ENCODE assay signal across 16 cellular contexts in the genomic region with DNA sequence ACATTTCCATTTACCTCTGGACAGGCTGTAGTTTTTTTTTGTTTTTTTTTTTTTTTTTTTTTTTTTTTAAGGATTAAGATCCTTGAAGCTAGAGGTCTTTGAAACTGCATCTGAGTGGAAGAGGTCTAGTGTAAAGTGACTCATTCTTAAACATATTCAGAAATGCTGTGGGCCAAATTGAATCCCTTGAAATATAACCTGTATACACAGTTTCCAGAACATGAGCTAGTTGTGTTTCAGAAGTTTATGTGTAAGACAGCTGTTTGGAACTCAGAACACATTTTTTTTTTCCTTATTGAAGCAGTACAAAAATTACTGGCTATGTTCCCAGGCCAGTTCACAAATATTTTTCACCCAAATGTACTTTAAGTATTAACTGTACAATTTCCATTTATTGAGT.
A peak's percentile ranks its signal among the peaks of the same experiment; 100 is the strongest.
DNase-seq lines count a peak whose midpoint lies in the region; FAIRE-seq and TF ChIP-seq lines count a peak whose summit lies in the region.
"Had no signal": no experiment of that assay in that cellular context is flagged by ENCODE, and none has a peak within 500 bp of the region (broad histone marks: within the 10 kb centered on the region; RNA-seq: fewer than 3 reads in every experiment).

No MANE protein-coding gene starts in this region.

- H3K4me3 Mint-ChIP-seq in type B pancreatic cell = no peak overlapping the region

- H3K36me3 ChIP-seq in HEK293 (ENCODE audit: control insufficient read depth in 2 of 2, insufficient read depth in 1 of 2, low read length in 2 of 2) (no peaks in the 10 kb centered on the region), endothelial cell of umbilical vein (ENCODE audit: control insufficient read depth in 2 of 2, extremely low read depth in 1 of 2, insufficient read depth in 2 of 2, low read length in 2 of 2) (no peaks in the 10 kb centered on the region), mesenchymal stem cell (ENCODE audit: control insufficient read depth in 1 of 2, insufficient read depth in 2 of 2, low read depth in 1 of 2, low read length in 2 of 2) (no peaks in the 10 kb centered on the region)
- H3K36me3 ChIP-seq: BE2C had no signal

- POLR2A ChIA-PET in HEK293 (lab: Yijun Ruan, JAX) (no interaction called here), endothelial cell of umbilical vein (lab: Charles Lee) (no interaction called here)

- no peaks in the 10 kb centered on the region for H3K79me2 ChIP-seq in endothelial cell of umbilical vein (ENCODE audit: control insufficient read depth, insufficient read depth, low read length)

- no peaks in the 10 kb centered on the region for H4K20me1 ChIP-seq in endothelial cell of umbilical vein (replicated peaks; ENCODE audit: control insufficient read depth, extremely low read depth, insufficient read depth, low read length)

- peaks cover 33% of the 10 kb centered on the region for H3K4me1 Mint-ChIP-seq in type B pancreatic cell (ENCODE audit: unreplicated experiment)

- H3K27me3 Mint-ChIP-seq in type B pancreatic cell = no peaks in the 10 kb centered on the region

- no peak overlapping the region for H2BK15ac ChIP-seq in mesenchymal stem cell (ENCODE audit: low read depth, poor library complexity, severe bottlenecking)

- no peak overlapping the region for H3K18ac ChIP-seq in mesenchymal stem cell (ENCODE audit: low read depth in 1 of 2, low read length in 2 of 2)

- no peak for FAIRE-seq in endothelial cell of umbilical vein (lab: Jason Lieb, UNC)

- TF ChIP-seq CTCF in AG10803 (conservative IDR thresholded peaks at IDR 0.05; ENCODE audit: low read length) = no peak
- no peak for TF ChIP-seq CTCF in HEK293 (tag by site-specific recombination; IDR thresholded peaks at IDR 0.05)
- TF ChIP-seq CTCF in endothelial cell of umbilical vein (IDR thresholded peaks at IDR 0.05; ENCODE audit: extremely low read depth in 1 of 2, insufficient read depth in 1 of 2, low read depth in 1 of 2, low read length in 2 of 2) = no peak
- no peak for TF ChIP-seq CTCF in type B pancreatic cell (conservative IDR thresholded peaks at IDR 0.05)

- H3K9ac ChIP-seq in endothelial cell of umbilical vein (replicated peaks; ENCODE audit: extremely low read depth, insufficient read depth, low read length) (no peak overlapping the region), mesenchymal stem cell (ENCODE audit: low read length) (no peak overlapping the region)

- H2AFZ ChIP-seq in endothelial cell of umbilical vein (ENCODE audit: low read depth, low read length) = no peak overlapping the region
- no peak overlapping the region for H2AFZ ChIP-seq in mesenchymal stem cell (ENCODE audit: low read depth, low read length)

- H3K23ac ChIP-seq in mesenchymal stem cell (ENCODE audit: low read length in 2 of 2) = no peak overlapping the region

- no peak overlapping the region for H2BK5ac ChIP-seq in mesenchymal stem cell (ENCODE audit: low read depth, low read length, poor library complexity, severe bottlenecking)

- H3K4me2 ChIP-seq in endothelial cell of umbilical vein (ENCODE audit: insufficient read depth, low read length) (no peak overlapping the region), mesenchymal stem cell (ENCODE audit: low read length, poor library complexity, severe bottlenecking) (no peak overlapping the region)

- no peak overlapping the region for H2BK120ac ChIP-seq in mesenchymal stem cell (ENCODE audit: low read depth, low read length)

- no peak overlapping the region for H2BK12ac ChIP-seq in mesenchymal stem cell (ENCODE audit: low read length in 2 of 2)

- no TSS peak for BruUV-seq in endothelial cell of umbilical vein (replicated peaks; lab: Mats Ljungman, UMichigan)

- H3K27me3 ChIP-seq in endothelial cell of umbilical vein (ENCODE audit: control insufficient read depth in 2 of 2, insufficient read depth in 2 of 2, low read length in 2 of 2) (no peaks in the 10 kb centered on the region), mesenchymal stem cell (ENCODE audit: control insufficient read depth in 1 of 2, insufficient read depth in 1 of 2, low read length in 2 of 2) (no peaks in the 10 kb centered on the region)
- H3K27me3 ChIP-seq: BE2C had no signal

- H3K4me3 ChIP-seq in AG10803 (ENCODE audit: low read length) (no peak overlapping the region), HEK293 (ENCODE audit: low read depth, low read length) (no peak overlapping the region), endothelial cell of umbilical vein (replicated peaks in 1 of 3; ENCODE audit: insufficient read depth in 1 of 3, low read depth in 1 of 3, low read length in 3 of 3) (no peak overlapping the region), mesenchymal stem cell (ENCODE audit: insufficient read depth in 1 of 2, low read depth in 1 of 2, low read length in 2 of 2) (no peak overlapping the region)
- H3K4me3 ChIP-seq: psoas muscle had no signal

- H3K79me1 ChIP-seq in mesenchymal stem cell (replicated peaks; ENCODE audit: low read length, poor library complexity, severe bottlenecking) = peaks cover 4% of the 10 kb centered on the region

- CTCF ChIA-PET in HEK293 (lab: Yijun Ruan, JAX) (no interaction called here), endothelial cell of umbilical vein (lab: Charles Lee) (interaction anchor here (0.6 to 1.3 kb wide), 3 partner anchors 153 to 189 kb away, joined by 3 read pairs; no protein-coding TSS in a partner anchor)

- H3K9me3 Mint-ChIP-seq in type B pancreatic cell = peaks cover 7% of the 10 kb centered on the region
- H3K9me3 Mint-ChIP-seq: activated T-helper 2 cell treated with anti-CD3 and anti-CD28 coated beads, Interferon-gamma antibody, Interleukin-2, Interleukin-4, amounts not matched to agents 10 μg/mL and 5 μg/mL and 100 μg/mL, durations not matched to agents 14 hours and 24 hours and 36 hours had no signal

- H4K8ac ChIP-seq in mesenchymal stem cell (ENCODE audit: low read length) = no peak overlapping the region

- no peak for TF ChIP-seq POLR2A in endothelial cell of umbilical vein (IDR thresholded peaks at IDR 0.05; ENCODE audit: low read depth, low read length)

- H3K36me3 Mint-ChIP-seq in type B pancreatic cell = peaks cover 10% of the 10 kb centered on the region

- H3K4me1 ChIP-seq in HEK293 (ENCODE audit: control insufficient read depth, insufficient read depth, low read length) = peaks cover 29% of the 10 kb centered on the region
- H3K4me1 ChIP-seq in endothelial cell of umbilical vein (ENCODE audit: control insufficient read depth, extremely low read depth, insufficient read depth, low read length) = peaks cover 9% of the 10 kb centered on the region
- H3K4me1 ChIP-seq in mesenchymal stem cell (ENCODE audit: control insufficient read depth, insufficient read depth, low read depth, low read length) = peaks cover under 1% of the 10 kb centered on the region
- H3K4me1 ChIP-seq: BE2C had no signal

- no peak overlapping the region for H3K27ac ChIP-seq in HEK293 (ENCODE audit: extremely low read depth, low read depth, low read length)
- no peak overlapping the region for H3K27ac ChIP-seq in endothelial cell of umbilical vein (ENCODE audit: insufficient read depth, low read depth, low read length)
- no peak overlapping the region for H3K27ac ChIP-seq in mesenchymal stem cell (ENCODE audit: low read length, poor library complexity, severe bottlenecking)
- H3K27ac ChIP-seq: psoas muscle had no signal

- no peak overlapping the region for H2AK5ac ChIP-seq in mesenchymal stem cell (ENCODE audit: low read length, severe bottlenecking)

- dilution Hi-C loops in endothelial cell of umbilical vein (cut with MboI; ENCODE audit: extremely low pct_ligation_motif_present, low sequenced_read_pairs) = no loop called here

- H3K4ac ChIP-seq in mesenchymal stem cell (ENCODE audit: low read depth in 1 of 2, low read length in 2 of 2) = no peak overlapping the region

- intact Hi-C loops in endothelial cell of umbilical vein (cut with micrococcal nuclease) = no loop called here

- no peaks in the 10 kb centered on the region for H3K9me1 ChIP-seq in endothelial cell of umbilical vein (replicated peaks; ENCODE audit: control insufficient read depth, extremely low read depth, insufficient read depth, low read length)

- H3K27ac Mint-ChIP-seq in type B pancreatic cell = no peak overlapping the region
- H3K27ac Mint-ChIP-seq: activated T-helper 2 cell treated with anti-CD3 and anti-CD28 coated beads, Interferon-gamma antibody, Interleukin-2, Interleukin-4, amounts not matched to agents 10 μg/mL and 5 μg/mL and 100 μg/mL, durations not matched to agents 14 hours and 24 hours and 36 hours had no signal

- H3K9me3 ChIP-seq in HEK293 (ENCODE audit: control insufficient read depth, insufficient read depth, low read depth, low read length) (no peaks in the 10 kb centered on the region), endothelial cell of umbilical vein (replicated peaks; ENCODE audit: control insufficient read depth, insufficient read depth, low read length) (no peaks in the 10 kb centered on the region), mesenchymal stem cell (ENCODE audit: control insufficient read depth, low read length) (no peaks in the 10 kb centered on the region)
- H3K9me3 ChIP-seq: BE2C, psoas muscle had no signal

- DNase-seq in AG10803 (ENCODE audit: low read depth) (peak; percentile 41), endothelial cell of umbilical vein (ENCODE audit: low read depth, low spot score) (peak; percentile 8), mesenchymal stem cell (peak; percentile 16), type B pancreatic cell (ENCODE audit: extremely low spot score, unreplicated experiment) (no peak), NCI-H446 (lab: John Stamatoyannopoulos, UW) (no peak)
- no peak for DNase-seq in stimulated activated CD4-positive, alpha-beta T cell treated with anti-CD3 and anti-CD28 coated beads, Interleukin-4, amount 100 ng/mL, for 24 hours
- DNase-seq in activated effector memory CD4-positive, alpha-beta T cell treated with anti-CD3 and anti-CD28 coated beads, Interleukin-2, amount 50 U/mL, for 16 hours = no peak
- DNase-seq: amygdala, BE2C, DMS79 treated with DMSO at 0.1 percent for 48 hours, left ventricle myocardium superior, NCI-H2029 treated with DMSO at 0.1 percent for 48 hours, NCI-H526, psoas muscle had no signal

- no peak overlapping the region for H4K91ac ChIP-seq in mesenchymal stem cell (ENCODE audit: low read length)

- no peak overlapping the region for H3K14ac ChIP-seq in mesenchymal stem cell (ENCODE audit: low read length in 2 of 2)

TF ChIP-seq in HEK293, 187 proteins besides CTCF, POLR2A, EP300 and RAD21 (continues in another document):
- TF ChIP-seq ZNF707 (tag by site-specific recombination; IDR thresholded peaks at IDR 0.05) = no peak

TF ChIP-seq in endothelial cell of umbilical vein, 7 proteins besides CTCF, POLR2A, EP300 and RAD21 (continues in another document):
- no peak for TF ChIP-seq MAX (IDR thresholded peaks at IDR 0.05; ENCODE audit: insufficient read depth, insufficient read length)
- TF ChIP-seq POLR2AphosphoS5 (IDR thresholded peaks at IDR 0.05; ENCODE audit: insufficient read depth, low read depth, low read length) = no peak
- no peak for TF ChIP-seq MYC (IDR thresholded peaks at IDR 0.05; ENCODE audit: low read depth, low read length)
- no peak for TF ChIP-seq JUN (IDR thresholded peaks at IDR 0.05; ENCODE audit: borderline replicate concordance, insufficient read depth, insufficient read length, low read depth)
- no peak for TF ChIP-seq GATA2 (IDR thresholded peaks at IDR 0.05; ENCODE audit: insufficient read depth, insufficient read length, low read depth, low read length)

Comparison
In these comparisons a context has a peak if more than half of its experiments do, and no peak if none do; other contexts are left out.
1. DNase-seq: peak in AG10803 (single experiment), endothelial cell of umbilical vein (single experiment) and mesenchymal stem cell (single experiment); none in stimulated activated CD4-positive, alpha-beta T cell treated with anti-CD3 and anti-CD28 coated beads, Interleukin-4, amount 100 ng/mL, for 24 hours (single experiment), type B pancreatic cell (single experiment), NCI-H446 (0 of 2) and activated effector memory CD4-positive, alpha-beta T cell treated with anti-CD3 and anti-CD28 coated beads, Interleukin-2, amount 50 U/mL, for 16 hours (single experiment).